10 cellular contexts compared by ENCODE assay signal in the genomic region with DNA sequence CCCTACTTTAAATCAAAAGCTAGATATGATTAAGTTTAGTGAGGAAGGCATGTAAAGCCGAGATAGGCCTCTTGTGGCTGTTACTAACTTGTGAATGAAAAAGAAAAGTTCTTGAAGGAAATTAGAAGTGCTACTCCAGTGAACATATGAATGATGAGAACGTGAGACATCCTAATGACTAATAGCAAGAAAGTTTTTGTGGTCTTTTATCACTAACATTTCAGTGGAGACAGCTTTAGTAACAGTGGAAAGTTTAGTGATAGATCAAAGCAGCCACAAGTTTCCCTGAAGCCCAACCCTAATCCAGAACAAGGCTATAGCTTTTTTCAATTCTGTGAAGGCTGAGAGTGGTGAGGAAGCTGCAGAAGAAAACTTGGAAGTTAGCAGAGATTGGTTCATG.
DNase-seq lines count a peak whose midpoint lies in the region; ATAC-seq and TF ChIP-seq lines count a peak whose summit lies in the region.
"Had no signal": no experiment of that assay in that cellular context is flagged by ENCODE, and none has a peak within 500 bp of the region (broad histone marks: within the 10 kb centered on the region; RNA-seq: fewer than 3 reads in every experiment).

No MANE protein-coding gene starts in this region.

- peak overlapping the region; percentile 2 for H3K4me3 Mint-ChIP-seq in activated CD4-positive, alpha-beta T cell treated with anti-CD3 and anti-CD28 coated beads for 36 hours
- H3K4me3 Mint-ChIP-seq in activated T-helper 17 cell treated with anti-CD3 and anti-CD28 coated beads, Interleukin-2, amount 50 U/mL, for 72 hours = peak overlapping the region; percentile 80
- no peak overlapping the region for H3K4me3 Mint-ChIP-seq in type B pancreatic cell
- H3K4me3 Mint-ChIP-seq: endodermal cell had no signal

- no peak for TF ChIP-seq CTCF in type B pancreatic cell (conservative IDR thresholded peaks at IDR 0.05)

- POLR2A ChIA-PET in activated CD4-positive, alpha-beta T cell treated with anti-CD3 and anti-CD28 coated beads for 36 hours (lab: Charles Lee) = interaction anchor here (0.6 to 1.0 kb wide), 6 partner anchors 14 to 673 kb away, joined by 3 to 7 read pairs (median 3); no protein-coding TSS in a partner anchor

- H3K9me3 Mint-ChIP-seq in activated CD4-positive, alpha-beta T cell treated with anti-CD3 and anti-CD28 coated beads for 36 hours (ENCODE audit: low read depth) = no peaks in the 10 kb centered on the region
- no peaks in the 10 kb centered on the region for H3K9me3 Mint-ChIP-seq in activated T-helper 17 cell treated with anti-CD3 and anti-CD28 coated beads, Interleukin-2, amount 50 U/mL, for 72 hours
- H3K9me3 Mint-ChIP-seq in type B pancreatic cell = no peaks in the 10 kb centered on the region
- H3K9me3 Mint-ChIP-seq: endodermal cell had no signal

- DNase-seq in activated CD4-positive, alpha-beta T cell treated with anti-CD3 and anti-CD28 coated beads for 36 hours = peak; percentile 57
- no peak for DNase-seq in activated CD4-positive, alpha-beta T cell treated with anti-CD3 and anti-CD28 coated beads, Interleukin-2, amount 50 U/mL, for 1 hour
- peak; percentile 14 to 38 for DNase-seq in stimulated activated CD4-positive, alpha-beta T cell treated with anti-CD3 and anti-CD28 coated beads, Interleukin-2, amount 100 ng/mL, for 24 hours
- no peak for DNase-seq in type B pancreatic cell (ENCODE audit: extremely low spot score, unreplicated experiment)
- no peak for DNase-seq in stimulated activated naive CD4-positive, alpha-beta T cell (lab: John Stamatoyannopoulos, UW)
- DNase-seq in GF-D8 (lab: John Stamatoyannopoulos, UW) = no peak
- DNase-seq: endodermal cell had no signal

- peaks cover 29% of the 10 kb centered on the region for H3K27me3 Mint-ChIP-seq in activated CD4-positive, alpha-beta T cell treated with anti-CD3 and anti-CD28 coated beads for 36 hours
- peaks cover 5% of the 10 kb centered on the region for H3K27me3 Mint-ChIP-seq in activated T-helper 17 cell treated with anti-CD3 and anti-CD28 coated beads, Interleukin-2, amount 50 U/mL, for 72 hours
- no peaks in the 10 kb centered on the region for H3K27me3 Mint-ChIP-seq in type B pancreatic cell

- CTCF ChIA-PET in activated CD4-positive, alpha-beta T cell treated with anti-CD3 and anti-CD28 coated beads for 36 hours (lab: Charles Lee) = interaction anchor here (0.8 to 3.7 kb wide), 22 partner anchors 14 to 480 kb away, joined by 3 to 31 read pairs (median 4); a partner anchor contains a TSS

- peaks cover 32% of the 10 kb centered on the region for H3K4me1 Mint-ChIP-seq in activated CD4-positive, alpha-beta T cell treated with anti-CD3 and anti-CD28 coated beads for 36 hours
- peaks cover 10% of the 10 kb centered on the region for H3K4me1 Mint-ChIP-seq in activated T-helper 17 cell treated with anti-CD3 and anti-CD28 coated beads, Interleukin-2, amount 50 U/mL, for 72 hours
- no peaks in the 10 kb centered on the region for H3K4me1 Mint-ChIP-seq in type B pancreatic cell (ENCODE audit: unreplicated experiment)
- H3K4me1 Mint-ChIP-seq: endodermal cell had no signal

- intact Hi-C loops in activated CD4-positive, alpha-beta T cell treated with anti-CD3 and anti-CD28 coated beads for 36 hours (cut with DNase I, micrococcal nuclease) = loop anchor here (1.0 to 5.0 kb wide), 12 partner anchors 17 to 453 kb away; a partner anchor contains a TSS

- peak; percentile 94 for ATAC-seq in activated CD4-positive, alpha-beta T cell treated with anti-CD3 and anti-CD28 coated beads for 36 hours
- peak; percentile 69 for ATAC-seq in HG02852 (IDR thresholded peaks at IDR 0.05; ENCODE audit: unreplicated experiment)
- ATAC-seq in activated T-helper 17 cell treated with anti-CD3 and anti-CD28 coated beads, Interleukin-2, amount 50 U/mL, for 72 hours (replicated peaks) = peak; percentile 91
- ATAC-seq: A549 had no signal

- H3K36me3 Mint-ChIP-seq in activated CD4-positive, alpha-beta T cell treated with anti-CD3 and anti-CD28 coated beads for 36 hours (ENCODE audit: low read depth) = no peaks in the 10 kb centered on the region
- H3K36me3 Mint-ChIP-seq in activated T-helper 17 cell treated with anti-CD3 and anti-CD28 coated beads, Interleukin-2, amount 50 U/mL, for 72 hours (ENCODE audit: low read depth) = peaks cover 6% of the 10 kb centered on the region
- no peaks in the 10 kb centered on the region for H3K36me3 Mint-ChIP-seq in type B pancreatic cell

- H3K27ac Mint-ChIP-seq in activated CD4-positive, alpha-beta T cell treated with anti-CD3 and anti-CD28 coated beads for 36 hours = peak overlapping the region; percentile 72
- H3K27ac Mint-ChIP-seq in activated T-helper 17 cell treated with anti-CD3 and anti-CD28 coated beads, Interleukin-2, amount 50 U/mL, for 72 hours = peak overlapping the region; percentile 92
- H3K27ac Mint-ChIP-seq in type B pancreatic cell = no peak overlapping the region
- H3K27ac Mint-ChIP-seq: endodermal cell had no signal

Comparison
In these comparisons a context has a peak if more than half of its experiments do, and no peak if none do; other contexts are left out.
1. DNase-seq: peak in activated CD4-positive, alpha-beta T cell treated with anti-CD3 and anti-CD28 coated beads for 36 hours (single experiment) and stimulated activated CD4-positive, alpha-beta T cell treated with anti-CD3 and anti-CD28 coated beads, Interleukin-2, amount 100 ng/mL, for 24 hours (2 of 2); none in activated CD4-positive, alpha-beta T cell treated with anti-CD3 and anti-CD28 coated beads, Interleukin-2, amount 50 U/mL, for 1 hour (single experiment), type B pancreatic cell (single experiment), stimulated activated naive CD4-positive, alpha-beta T cell (0 of 6) and GF-D8 (single experiment).
2. Peak in every context shown above with its lines, with median percentiles within 50 percentile points of each other: ATAC-seq.